ENCODE assay signal across 1 cellular context in the genomic region with DNA sequence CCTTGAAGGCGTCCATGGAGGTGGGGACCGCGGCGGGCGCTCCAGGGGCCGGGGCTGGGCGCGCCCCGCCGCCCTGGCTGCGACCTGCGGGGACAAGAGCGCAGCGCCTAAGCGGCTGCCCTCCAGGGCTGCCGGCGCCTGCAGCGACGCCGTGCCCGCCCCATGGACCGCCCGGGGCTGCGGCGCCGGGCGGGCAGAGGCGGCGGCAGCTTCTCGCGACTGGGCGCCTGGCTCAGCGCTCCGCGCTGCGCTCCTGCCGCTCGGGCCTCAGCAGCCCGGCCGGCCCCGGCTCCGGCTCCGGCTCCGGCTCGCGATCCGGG.
TF ChIP-seq lines count a peak whose summit lies in the region.

No MANE protein-coding gene starts in this region.

TF ChIP-seq in endothelial cell of umbilical vein, 7 proteins besides CTCF, POLR2A, EP300 and RAD21:
- TF ChIP-seq EZH2 (IDR thresholded peaks at IDR 0.05; ENCODE audit: borderline replicate concordance, low read depth, low read length, severe bottlenecking) (peak; percentile 1), POLR2AphosphoS5 (IDR thresholded peaks at IDR 0.05; ENCODE audit: insufficient read depth, low read depth, low read length) (no peak)
